12 cellular contexts compared by ENCODE assay signal in genomic region chr20:58895796-58896180, GRCh38. TPM values are rescaled to one million over a fixed set of nuclear protein-coding genes. Genes with fewer than 3 reads are reported as not detected.
DNase-seq lines count a peak whose midpoint lies in the region; ATAC-seq, FAIRE-seq and TF ChIP-seq lines count a peak whose summit lies in the region.
"Had no signal": no experiment of that assay in that cellular context is flagged by ENCODE, and none has a peak within 500 bp of the region (broad histone marks: within the 10 kb centered on the region; RNA-seq: fewer than 3 reads in every experiment).

No MANE protein-coding gene starts in this region.

- ATAC-seq in stimulated activated naive CD8-positive, alpha-beta T cell treated with anti-CD3 and anti-CD28 coated beads, Interleukin-15, Interleukin-2, amounts not matched to agents 100 U/mL and 50 U/mL, for 24 hours: no peak
- ATAC-seq in K562: no peak
- no peak for ATAC-seq in GM19463 (IDR thresholded peaks at IDR 0.05; ENCODE audit: unreplicated experiment)
- ATAC-seq in GM18858 (IDR thresholded peaks at IDR 0.05; ENCODE audit: unreplicated experiment): no peak
- ATAC-seq: foreskin keratinocyte had no signal

- H2BK12ac ChIP-seq in mesenchymal stem cell (ENCODE audit: low read length in 2 of 2): no peak overlapping the region

- H3K4ac ChIP-seq in mesenchymal stem cell (ENCODE audit: low read depth in 1 of 2, low read length in 2 of 2): no peak overlapping the region

- POLR2A ChIA-PET in K562 (lab: Yijun Ruan, JAX): no interaction called here

- H3K36me3 ChIP-seq in K562 (ENCODE audit: control insufficient read depth, insufficient read depth, low read length) (peaks cover 64% of the 10 kb centered on the region), mesenchymal stem cell (ENCODE audit: control insufficient read depth in 1 of 2, insufficient read depth in 2 of 2, low read depth in 1 of 2, low read length in 2 of 2) (peaks cover 10 to 24% of the 10 kb centered on the region in 2 experiments)

- H3K27ac ChIP-seq in K562 (ENCODE audit: extremely low read depth, low read depth, low read length) (no peak overlapping the region), mesenchymal stem cell (ENCODE audit: low read length, poor library complexity, severe bottlenecking) (no peak overlapping the region)
- H3K27ac ChIP-seq: foreskin keratinocyte had no signal

- H3K4me2 ChIP-seq in K562 (ENCODE audit: insufficient read depth, low read length): no peak overlapping the region
- H3K4me2 ChIP-seq in mesenchymal stem cell (ENCODE audit: low read length, poor library complexity, severe bottlenecking): peak overlapping the region; percentile 14

- H2AK5ac ChIP-seq in mesenchymal stem cell (ENCODE audit: low read length, severe bottlenecking): no peak overlapping the region

- no peaks in the 10 kb centered on the region; the same call in 1 of the 2 replicates for H4K20me1 ChIP-seq in K562 (replicated peaks; ENCODE audit: control insufficient read depth, insufficient read depth, low read length)

- H2AFZ ChIP-seq in K562 (ENCODE audit: low read depth, low read length) (no peak overlapping the region), mesenchymal stem cell (ENCODE audit: low read depth, low read length) (no peak overlapping the region)

- TF ChIP-seq EP300 in K562 (IDR thresholded peaks at IDR 0.05; ENCODE audit: low read length): no peak

- in situ Hi-C loops in K562 (cut with MboI): no loop called here

- H3K9me3 ChIP-seq in K562 (replicated peaks; ENCODE audit: control insufficient read depth, insufficient read depth, low read depth, low read length) (no peaks in the 10 kb centered on the region), mesenchymal stem cell (ENCODE audit: control insufficient read depth, low read length) (no peaks in the 10 kb centered on the region)

- H3K4me1 ChIP-seq in K562 (replicated peaks in 1 of 2; ENCODE audit: control insufficient read depth in 2 of 2, insufficient read depth in 2 of 2, low read length in 2 of 2) (peaks cover 6 to 13% of the 10 kb centered on the region in 2 experiments; a peak in 4 of 5 replicates), mesenchymal stem cell (ENCODE audit: control insufficient read depth, insufficient read depth, low read depth, low read length) (peaks cover 4% of the 10 kb centered on the region)

- peaks cover 90% of the 10 kb centered on the region for H3K79me2 ChIP-seq in K562 (ENCODE audit: control insufficient read depth, insufficient read depth, low read length)

- intact Hi-C loops in K562 (cut with micrococcal nuclease): no loop called here

- no peak for TF ChIP-seq CTCF in K562 (IDR thresholded peaks at IDR 0.05 in 2 of 3, conservative IDR thresholded peaks at IDR 0.05 in 1 of 3; ENCODE audit: insufficient read depth in 2 of 3, low read depth in 1 of 3, low read length in 3 of 3)

- no peak overlapping the region for H2BK15ac ChIP-seq in mesenchymal stem cell (ENCODE audit: low read depth, poor library complexity, severe bottlenecking)

- H3K27me3 ChIP-seq in K562 (ENCODE audit: control insufficient read depth in 2 of 2, insufficient read depth in 2 of 2, low read length in 2 of 2) (no peaks in the 10 kb centered on the region), mesenchymal stem cell (ENCODE audit: control insufficient read depth in 1 of 2, insufficient read depth in 1 of 2, low read length in 2 of 2) (no peaks in the 10 kb centered on the region)
- H3K27me3 ChIP-seq: foreskin keratinocyte had no signal

- H3K9ac ChIP-seq in K562 (ENCODE audit: insufficient read depth in 1 of 2, low read depth in 2 of 2, low read length in 2 of 2) (0 out of 4 replicates have a peak overlapping the region, but pooled peaks of 1 of the 2 experiments have one; percentile 6), mesenchymal stem cell (ENCODE audit: low read length) (peak overlapping the region; percentile 95)

- no peak for TF ChIP-seq RAD21 in K562 (CRISPR knock-in tag; conservative IDR thresholded peaks at IDR 0.05 in 1 of 2, IDR thresholded peaks at IDR 0.05 in 1 of 2)

- H3K79me1 ChIP-seq in mesenchymal stem cell (replicated peaks; ENCODE audit: low read length, poor library complexity, severe bottlenecking): no peaks in the 10 kb centered on the region

- no peak overlapping the region for H3K14ac ChIP-seq in mesenchymal stem cell (ENCODE audit: low read length in 2 of 2)

- peak overlapping the region; percentile 92 for H3K27ac Mint-ChIP-seq in stimulated activated naive CD8-positive, alpha-beta T cell treated with anti-CD3 and anti-CD28 coated beads, Interleukin-15, Interleukin-2, amounts not matched to agents 100 ng/mL and 50 ng/mL, for 24 hours

- no peak overlapping the region for H4K91ac ChIP-seq in mesenchymal stem cell (ENCODE audit: low read length)

- no TSS peak for BruUV-seq in K562 (replicated peaks; lab: Mats Ljungman, UMichigan)

- TF ChIP-seq POLR2A in K562 (conservative IDR thresholded peaks at IDR 0.05): no peak

- no peak overlapping the region for H2BK120ac ChIP-seq in mesenchymal stem cell (ENCODE audit: low read depth, low read length)

- H3K9me1 ChIP-seq in K562 (ENCODE audit: control insufficient read depth, insufficient read depth, low read length): no peaks in the 10 kb centered on the region

- no peaks in the 10 kb centered on the region for H3K9me3 Mint-ChIP-seq in stimulated activated naive CD8-positive, alpha-beta T cell treated with anti-CD3 and anti-CD28 coated beads, Interleukin-15, Interleukin-2, amounts not matched to agents 100 ng/mL and 50 ng/mL, for 24 hours

- DNase-seq in stimulated activated naive CD8-positive, alpha-beta T cell treated with anti-CD3 and anti-CD28 coated beads, Interleukin-15, Interleukin-2, amounts not matched to agents 100 U/mL and 50 U/mL, for 24 hours: no peak
- DNase-seq in K562 (ENCODE audit: extremely low read depth in 1 of 4, low spot score in 3 of 4) (no peak), mesenchymal stem cell (no peak), A172 (ENCODE audit: low spot score) (no peak)
- DNase-seq in stimulated activated CD4-positive, alpha-beta T cell treated with anti-CD3 and anti-CD28 coated beads, Interleukin-2, amount 100 ng/mL, for 24 hours: no peak
- DNase-seq: activated gamma-delta T cell treated with Interleukin-2 at 50 U/mL for 16 hours, foreskin keratinocyte, NCI-H1694, occipital lobe had no signal

- no peak for FAIRE-seq in K562 (lab: Jason Lieb, UNC)

- 92% methylated on average over 11 of the region's 11 CpGs for WGBS in K562 (ENCODE audit: insufficient coverage, low coverage, missing lambda C conversion rate)
- WGBS in mesenchymal stem cell: 94% methylated on average over 11 of the region's 11 CpGs

- CTCF ChIA-PET in K562 (lab: Yijun Ruan, JAX; ENCODE audit: low intra/inter-chr PET ratio): interaction anchor here (0.6 to 0.7 kb wide), 2 partner anchors 73 to 315 kb away, joined by 3 to 4 read pairs; no protein-coding TSS in a partner anchor

- H3K4me1 Mint-ChIP-seq in stimulated activated naive CD8-positive, alpha-beta T cell treated with anti-CD3 and anti-CD28 coated beads, Interleukin-15, Interleukin-2, amounts not matched to agents 100 ng/mL and 50 ng/mL, for 24 hours (ENCODE audit: low read depth): peaks cover 80% of the 10 kb centered on the region

- no peak overlapping the region for H3K23ac ChIP-seq in mesenchymal stem cell (ENCODE audit: low read length in 2 of 2)

- H4K8ac ChIP-seq in mesenchymal stem cell (ENCODE audit: low read length): peak overlapping the region; percentile 12

- H3K27me3 Mint-ChIP-seq in stimulated activated naive CD8-positive, alpha-beta T cell treated with anti-CD3 and anti-CD28 coated beads, Interleukin-15, Interleukin-2, amounts not matched to agents 100 ng/mL and 50 ng/mL, for 24 hours: no peaks in the 10 kb centered on the region

- H3K36me3 Mint-ChIP-seq in stimulated activated naive CD8-positive, alpha-beta T cell treated with anti-CD3 and anti-CD28 coated beads, Interleukin-15, Interleukin-2, amounts not matched to agents 100 ng/mL and 50 ng/mL, for 24 hours (ENCODE audit: low read depth): peaks cover 73% of the 10 kb centered on the region

- H3K4me3 ChIP-seq in K562 (no peak overlapping the region), mesenchymal stem cell (ENCODE audit: insufficient read depth in 1 of 2, low read depth in 1 of 2, low read length in 2 of 2) (peak overlapping the region in 1 of 2 experiments; percentile 89)

- no peak overlapping the region for H3K18ac ChIP-seq in mesenchymal stem cell (ENCODE audit: low read depth in 1 of 2, low read length in 2 of 2)

- H2BK5ac ChIP-seq in mesenchymal stem cell (ENCODE audit: low read depth, low read length, poor library complexity, severe bottlenecking): no peak overlapping the region

- no peak overlapping the region for H3K4me3 Mint-ChIP-seq in stimulated activated naive CD8-positive, alpha-beta T cell treated with anti-CD3 and anti-CD28 coated beads, Interleukin-15, Interleukin-2, amounts not matched to agents 100 ng/mL and 50 ng/mL, for 24 hours

RNA-seq across cellular contexts. Expression of gene GNAS, which starts 43.3 kb away (rescaled TPM):
- 217 and 324 TPM in 2 replicates for total RNA-seq in K562 (2011; cell fraction: chromatin; rRNA removed; ENCODE audit: low replicate concordance)
- total RNA-seq in K562 (2011; cell fraction: nucleolus; rRNA removed): 221 and 239 TPM in 2 replicates
- 270 and 367 TPM in 2 replicates for total RNA-seq in K562 (2011; cell fraction: nucleoplasm; rRNA removed)
- total RNA-seq in K562 (2014; rRNA removed) (266 and 294 TPM in 2 replicates), K562 (2014; rRNA removed; fragmentation: Illumina TruSeq; extraction: Trizol) (212 and 224 TPM in 2 replicates), K562 (2015; rRNA removed; fragmentation: Illumina TruSeq; extraction: Trizol) (216 and 220 TPM in 2 replicates), K562 (2021) (422 and 439 TPM in 2 replicates)
- polyA plus RNA-seq in K562 (2011; rRNA removed) (321 and 329 TPM in 2 replicates), K562 (2014; fragmentation: Illumina TruSeq; extraction: Trizol) (648 and 649 TPM in 2 replicates), K562 (2014; fragmentation: Nextera tagmentation; extraction: Ambion mirVana) (100 to 1,000 TPM; 128 to 129 TPM), K562 (2014; rRNA removed) (343 and 398 TPM in 2 replicates)
- 659 and 699 TPM in 2 replicates for polyA plus RNA-seq in K562 (2011; cell fraction: cytosol; rRNA removed)
- 480 and 564 TPM in 2 replicates for polyA plus RNA-seq in K562 (2011; cell fraction: nucleus; rRNA removed)
- 497 and 536 TPM in 2 replicates for polyA plus RNA-seq in K562 (2012)
- 360 and 482 TPM in 2 replicates for polyA minus RNA-seq in K562 (2011; rRNA and poly(A)+ RNA removed)
- polyA minus RNA-seq in K562 (2011; cell fraction: cytosol; rRNA and poly(A)+ RNA removed): 377 and 397 TPM in 2 replicates
- polyA minus RNA-seq in K562 (2011; cell fraction: nucleus; rRNA and poly(A)+ RNA removed): 103 and 150 TPM in 2 replicates
- polyA plus RNA-seq in mesenchymal stem cell (2013, experiment 1 of 2): 1,046 TPM
- polyA plus RNA-seq in mesenchymal stem cell (2013, experiment 2 of 2): 1,042 TPM
- total RNA-seq in A172 (2014; rRNA removed; shearing (Covaris generic)): 416 and 436 TPM in 2 replicates

RNA-seq across cellular contexts. Expression of gene GNAS-AS1, which starts 45.1 kb away (rescaled TPM):
- total RNA-seq in K562 (2011; cell fraction: chromatin; rRNA removed; ENCODE audit: low replicate concordance): 0.42 and 1.3 TPM in 2 replicates
- total RNA-seq in K562 (2011; cell fraction: nucleolus; rRNA removed): 0.50 and 0.79 TPM in 2 replicates
- 0.92 and 1.1 TPM in 2 replicates for total RNA-seq in K562 (2011; cell fraction: nucleoplasm; rRNA removed)
- total RNA-seq in K562 (2014; rRNA removed): 0.73 and 2.5 TPM in 2 replicates
- 0.25 and 0.45 TPM in 2 replicates for total RNA-seq in K562 (2014; rRNA removed; fragmentation: Illumina TruSeq; extraction: Trizol)
- 0.64 and 0.69 TPM in 2 replicates for total RNA-seq in K562 (2015; rRNA removed; fragmentation: Illumina TruSeq; extraction: Trizol)
- 1.2 and 1.3 TPM in 2 replicates for total RNA-seq in K562 (2021)
- 0.07 TPM in 2 replicates for polyA plus RNA-seq in K562 (2011; rRNA removed)
- not detected in 2 replicates for polyA plus RNA-seq in K562 (2011; cell fraction: cytosol; rRNA removed)
- 0.22 and 0.37 TPM in 2 replicates for polyA plus RNA-seq in K562 (2011; cell fraction: nucleus; rRNA removed)
- 0.91 and 1.0 TPM in 2 replicates for polyA plus RNA-seq in K562 (2012)
- polyA plus RNA-seq in K562 (2014; fragmentation: Illumina TruSeq; extraction: Trizol): 0.21 and 0.90 TPM in 2 replicates
- under 1 TPM; 0.04 to 0.14 TPM for polyA plus RNA-seq in K562 (2014; fragmentation: Nextera tagmentation; extraction: Ambion mirVana)
- 1.0 and 1.8 TPM in 2 replicates for polyA plus RNA-seq in K562 (2014; rRNA removed)
- polyA minus RNA-seq in K562 (2011; rRNA and poly(A)+ RNA removed): not detected in 2 replicates
- polyA minus RNA-seq in K562 (2011; cell fraction: cytosol; rRNA and poly(A)+ RNA removed): not detected in 2 replicates
- polyA minus RNA-seq in K562 (2011; cell fraction: nucleus; rRNA and poly(A)+ RNA removed): not detected in 2 replicates
- polyA plus RNA-seq in mesenchymal stem cell (2013, experiment 1 of 2): 0.26 TPM
- polyA plus RNA-seq in mesenchymal stem cell (2013, experiment 2 of 2): 0.26 TPM
- total RNA-seq in A172 (2014; rRNA removed; shearing (Covaris generic)): 1.1 and 1.8 TPM in 2 replicates
